ENCODE assay signal across 27 cellular contexts in genomic region chr7:150434240-150434639, GRCh38. TPM values are rescaled to one million over a fixed set of nuclear protein-coding genes. Genes with fewer than 3 reads are reported as not detected.
DNase-seq lines count a peak whose midpoint lies in the region; TF ChIP-seq lines count a peak whose summit lies in the region.
"Had no signal": no experiment of that assay in that cellular context is flagged by ENCODE, and none has a peak within 500 bp of the region (broad histone marks: within the 10 kb centered on the region; RNA-seq: fewer than 3 reads in every experiment).

No MANE protein-coding gene starts in this region.

- 77 to 86% (median 85%) methylated on average over 8 of the region's 8 CpGs for WGBS in spleen, 5 donors

- H3K36me3 ChIP-seq in spleen, result no peaks in the 10 kb centered on the region
- H3K36me3 ChIP-seq in A673 (ENCODE audit: insufficient read depth, low read length, poor library complexity, severe bottlenecking), result no peaks in the 10 kb centered on the region
- H3K36me3 ChIP-seq: gastroesophageal sphincter had no signal

- H3K27me3 ChIP-seq in spleen (replicated peaks in 1 of 7) (no peaks in the 10 kb centered on the region), A673 (replicated peaks; ENCODE audit: insufficient read depth, low read depth, low read length, poor library complexity) (no peaks in the 10 kb centered on the region)
- H3K27me3 ChIP-seq: testis had no signal

- no peak overlapping the region for H3K4me3 Mint-ChIP-seq in activated naive CD4-positive, alpha-beta T cell treated with anti-CD3 and anti-CD28 coated beads, Interleukin-2, amount 10 ng/mL, durations not matched to agents 7 days and 5 days
- H3K4me3 Mint-ChIP-seq in IgD-negative memory B cell (peak overlapping the region; percentile 80 to 98 (median 92)), HFFc6 (no peak overlapping the region)

- BruUV-seq in A673 (replicated peaks; lab: Mats Ljungman, UMichigan), result no TSS peak

- TF ChIP-seq CTCF in coronary artery (IDR thresholded peaks at IDR 0.05), result no peak
- TF ChIP-seq CTCF in spleen (IDR thresholded peaks at IDR 0.05 in 8 of 11, conservative IDR thresholded peaks at IDR 0.05 in 3 of 11), result no peak
- no peak for TF ChIP-seq CTCF in HFFc6 (IDR thresholded peaks at IDR 0.05)
- TF ChIP-seq CTCF in A673 (conservative IDR thresholded peaks at IDR 0.05; ENCODE audit: low read depth, low read length), result no peak

- no peaks in the 10 kb centered on the region for H3K9me3 ChIP-seq in spleen
- H3K9me3 ChIP-seq in A673 (ENCODE audit: low read depth, low read length, poor library complexity, severe bottlenecking), result no peaks in the 10 kb centered on the region
- H3K9me3 ChIP-seq: gastroesophageal sphincter, psoas muscle, testis had no signal

- POLR2A ChIA-PET in A673 (lab: Charles Lee; ENCODE audit: low non-redundant PET), result no interaction called here

- H3K4me1 Mint-ChIP-seq in activated naive CD4-positive, alpha-beta T cell treated with anti-CD3 and anti-CD28 coated beads, Interleukin-2, amount 10 ng/mL, durations not matched to agents 7 days and 5 days, result peaks cover 36% of the 10 kb centered on the region
- H3K4me1 Mint-ChIP-seq in IgD-negative memory B cell (peaks cover 36 to 47% (median 40%) of the 10 kb centered on the region in 3 donors), HFFc6 (ENCODE audit: low read depth) (peaks cover under 1% of the 10 kb centered on the region; the same call in 1 of the 2 replicates)

- TF ChIP-seq POLR2A in spleen (IDR thresholded peaks at IDR 0.05), result no peak

- H3K9me3 Mint-ChIP-seq in activated naive CD4-positive, alpha-beta T cell treated with anti-CD3 and anti-CD28 coated beads, Interleukin-2, amount 10 ng/mL, durations not matched to agents 7 days and 5 days, result no peaks in the 10 kb centered on the region
- H3K9me3 Mint-ChIP-seq in IgD-negative memory B cell (no peaks in the 10 kb centered on the region), HFFc6 (no peaks in the 10 kb centered on the region)
- H3K9me3 Mint-ChIP-seq: activated naive CD8-positive, alpha-beta T cell treated with anti-CD3 and anti-CD28 coated beads for 36 hours had no signal

- H3K4me3 ChIP-seq in coronary artery (no peak overlapping the region), spleen (peak overlapping the region in 6 of 8 donors; percentile 4 to 55 (median 17)), A673 (ENCODE audit: low read depth, low read length, poor library complexity, severe bottlenecking) (no peak overlapping the region)
- H3K4me3 ChIP-seq: gastroesophageal sphincter, psoas muscle, testis had no signal

- no peak for DNase-seq in activated naive CD4-positive, alpha-beta T cell treated with anti-CD3 and anti-CD28 coated beads, Interleukin-2, amount 10 ng/mL, durations not matched to agents 7 days and 5 days
- no peak for DNase-seq in activated naive CD4-positive, alpha-beta T cell treated with Interleukin-2 at 50 U/mL for 16 hours
- DNase-seq in coronary artery (ENCODE audit: low spot score) (peak; percentile 17), spleen (no peak), HFFc6 (no peak), NCI-H345 treated with DMSO at 0.1 percent for 48 hours (lab: John Stamatoyannopoulos, UW; ENCODE audit: unreplicated experiment) (no peak), A673 (ENCODE audit: low spot score) (no peak)
- DNase-seq: activated CD4-positive, CD25-positive, alpha-beta regulatory T cell treated with anti-CD3 and anti-CD28 coated beads, Interleukin-2, amount 50 U/mL, for 72 hours; activated naive CD8-positive, alpha-beta T cell treated with anti-CD3 and anti-CD28 coated beads for 36 hours; central memory CD4-positive, alpha-beta T cell; dorsolateral prefrontal cortex; hippocampal formation; left colon; mesenchymal stem cell; NCI-H1417 treated with DMSO at 0.1 percent for 48 hours; NCI-H345; psoas muscle; stimulated activated CD4-positive, alpha-beta T cell treated with anti-CD3 and anti-CD28 coated beads, Interleukin-15, amount 100 ng/mL, for 24 hours; stimulated activated naive CD8-positive, alpha-beta T cell treated with anti-CD3 and anti-CD28 coated beads, Interleukin-15, Interleukin-2, amounts not matched to agents 100 U/mL and 50 U/mL, for 24 hours; testis had no signal

- intact Hi-C loops in spleen (cut with DNase I; ENCODE audit: low total_unique reads), result no loop called here
- intact Hi-C loops in A673 (cut with micrococcal nuclease; ENCODE audit: unreplicated experiment), result no loop called here

- H3K27me3 Mint-ChIP-seq in activated naive CD4-positive, alpha-beta T cell treated with anti-CD3 and anti-CD28 coated beads, Interleukin-2, amount 10 ng/mL, durations not matched to agents 7 days and 5 days, result peaks cover 35% of the 10 kb centered on the region
- H3K27me3 Mint-ChIP-seq in IgD-negative memory B cell (peaks cover 3% of the 10 kb centered on the region), HFFc6 (ENCODE audit: insufficient read depth) (peaks cover 10% of the 10 kb centered on the region)

- CTCF ChIA-PET in activated naive CD4-positive, alpha-beta T cell treated with anti-CD3 and anti-CD28 coated beads, Interleukin-2, amount 10 ng/mL, durations not matched to agents 7 days and 5 days (lab: Charles Lee), result interaction anchor here (0.6 to 1.0 kb wide), 2 partner anchors 10 to 16 kb away, joined by 3 to 4 read pairs; no protein-coding TSS in a partner anchor
- CTCF ChIA-PET in A673 (lab: Charles Lee), result no interaction called here

- H3K36me3 Mint-ChIP-seq in activated naive CD4-positive, alpha-beta T cell treated with anti-CD3 and anti-CD28 coated beads, Interleukin-2, amount 10 ng/mL, durations not matched to agents 7 days and 5 days, result no peaks in the 10 kb centered on the region
- no peaks in the 10 kb centered on the region for H3K36me3 Mint-ChIP-seq in IgD-negative memory B cell
- no peaks in the 10 kb centered on the region for H3K36me3 Mint-ChIP-seq in HFFc6 (ENCODE audit: low read depth)
- H3K36me3 Mint-ChIP-seq: activated naive CD8-positive, alpha-beta T cell treated with anti-CD3 and anti-CD28 coated beads for 36 hours; CD14-positive monocyte had no signal

- H3K4me1 ChIP-seq in spleen (peaks cover 3 to 62% (median 37%) of the 10 kb centered on the region in 6 donors), A673 (ENCODE audit: insufficient read depth, low read length, poor library complexity, severe bottlenecking) (peaks cover 4% of the 10 kb centered on the region)
- H3K4me1 ChIP-seq: gastroesophageal sphincter, psoas muscle, testis had no signal

- H3K27ac ChIP-seq in coronary artery, result no peak overlapping the region
- H3K27ac ChIP-seq in spleen, result peak overlapping the region in 6 of 8 donors; percentile 47 to 87 (median 80)
- no peak overlapping the region for H3K27ac ChIP-seq in A673 (ENCODE audit: low read depth, low read length, poor library complexity, severe bottlenecking)
- H3K27ac ChIP-seq: dorsolateral prefrontal cortex, gastroesophageal sphincter, psoas muscle, testis had no signal

- H3K27ac Mint-ChIP-seq in activated naive CD4-positive, alpha-beta T cell treated with anti-CD3 and anti-CD28 coated beads, Interleukin-2, amount 10 ng/mL, durations not matched to agents 7 days and 5 days, result peak overlapping the region; percentile 20
- peak overlapping the region; percentile 98 to 99 (median 99) for H3K27ac Mint-ChIP-seq in IgD-negative memory B cell
- H3K27ac Mint-ChIP-seq in HFFc6, result no peak overlapping the region
- H3K27ac Mint-ChIP-seq: activated naive CD8-positive, alpha-beta T cell treated with anti-CD3 and anti-CD28 coated beads for 36 hours had no signal

RNA-seq across cellular contexts. Expression of gene GIMAP8, which starts 16.2 kb away (rescaled TPM):
- polyA plus RNA-seq in IgD-negative memory B cell (1.4 TPM), spleen (10 to 100 TPM; 10.9 to 27.3 (median 14.7) TPM)
- total RNA-seq in spleen (10 to 100 TPM; 47.6 to 96.0 (median 65.3) TPM), A673 (2021) (0.07 TPM in 1 of 2 replicates, not detected in the other)
- not detected for total RNA-seq in HFFc6 (2021; fragmentation: NEBNext Ultra II Directional; extraction: Animal tissue kit (Norgen Biotek cat#: 25700))
- total RNA-seq: MCF 10A, OCI-LY7 had no signal
- polyA plus RNA-seq: AG04450, fibroblast of lung had no signal

RNA-seq across cellular contexts. Expression of gene ZNF775, which starts 55.1 kb away (rescaled TPM):
- polyA plus RNA-seq in IgD-negative memory B cell (5.1 TPM), spleen (1 to 10 TPM; 2.0 to 2.9 (median 2.6) TPM)
- total RNA-seq in spleen (1 to 10 TPM; 2.2 to 5.7 (median 4.5) TPM), A673 (2021) (12.1 and 14.3 TPM in 2 replicates)
- 1 to 10 TPM; 2.7 to 3.8 (median 2.9) TPM for total RNA-seq in HFFc6 (2021; fragmentation: NEBNext Ultra II Directional; extraction: Animal tissue kit (Norgen Biotek cat#: 25700))

Comparison
In these comparisons a context has a peak if more than half of its experiments do, and no peak if none do; other contexts are left out.
1. H3K4me3 Mint-ChIP-seq: peak in IgD-negative memory B cell (4 of 4); none in activated naive CD4-positive, alpha-beta T cell treated with anti-CD3 and anti-CD28 coated beads, Interleukin-2, amount 10 ng/mL, durations not matched to agents 7 days and 5 days (single experiment) and HFFc6 (single experiment).
2. H3K27ac ChIP-seq: peak in spleen (6 of 8); none in coronary artery (0 of 2) and A673 (single experiment).
3. H3K4me3 ChIP-seq: peak in spleen (6 of 8); none in coronary artery (single experiment) and A673 (single experiment).
4. RNA of gene GIMAP8, which starts 16.2 kb away (total RNA-seq): 47.6 to 96.0 TPM in spleen; 0.07 TPM in A673 and not detected in HFFc6; every median in the first group is over 10 times any median in the second.